Comparison of ENCODE assay signal across 16 cellular contexts in the genomic region with DNA sequence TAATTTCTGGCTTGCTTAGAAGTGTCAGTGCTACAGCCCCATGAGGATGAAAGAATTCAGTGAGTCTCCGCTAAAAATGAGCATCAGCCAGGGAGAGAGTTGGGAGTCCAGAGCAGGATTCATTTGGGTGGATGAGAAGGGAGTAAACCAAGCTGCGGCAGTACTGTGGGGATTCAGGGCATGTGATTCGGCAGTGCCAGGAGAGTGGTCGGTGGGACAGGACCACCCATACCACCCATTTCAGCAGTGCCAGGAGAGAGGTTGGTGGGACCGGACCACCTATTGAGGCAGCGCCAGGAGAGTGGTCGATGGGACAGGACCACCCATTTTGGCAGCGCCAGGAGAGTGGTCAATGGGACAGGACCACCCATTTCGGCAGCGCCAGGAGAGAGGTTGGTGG.
DNase-seq lines count a peak whose midpoint lies in the region; ATAC-seq and TF ChIP-seq lines count a peak whose summit lies in the region.
"Had no signal": no experiment of that assay in that cellular context is flagged by ENCODE, and none has a peak within 500 bp of the region (broad histone marks: within the 10 kb centered on the region; RNA-seq: fewer than 3 reads in every experiment).

No MANE protein-coding gene starts in this region.

- TF ChIP-seq CTCF in right atrium auricular region (IDR thresholded peaks at IDR 0.05) (no peak), testis (IDR thresholded peaks at IDR 0.05) (no peak)

- H3K4me1 ChIP-seq in right atrium auricular region: peaks cover 0 to 80% of the 10 kb centered on the region in 2 donors
- H3K4me1 ChIP-seq in naive thymus-derived CD4-positive, alpha-beta T cell (ENCODE audit: control insufficient read depth in 2 of 2, insufficient read depth in 2 of 2, low read length in 2 of 2): peaks cover 42 to 67% of the 10 kb centered on the region in 2 donors
- no peaks in the 10 kb centered on the region for H3K4me1 ChIP-seq in testis

- POLR2A ChIA-PET in naive thymus-derived CD4-positive, alpha-beta T cell (lab: Charles Lee): interaction anchor here (0.6 to 6.2 kb wide), 4 partner anchors 13 to 67 kb away, joined by 3 to 183 read pairs (median 4); no protein-coding TSS in a partner anchor

- peaks cover 46% of the 10 kb centered on the region for H3K4me1 Mint-ChIP-seq in activated T-helper 2 cell treated with anti-CD3 and anti-CD28 coated beads, Interferon-gamma antibody, Interleukin-2, Interleukin-4, amounts not matched to agents 10 μg/mL and 5 μg/mL and 100 μg/mL, durations not matched to agents 14 hours and 24 hours and 36 hours (ENCODE audit: low read depth)
- peaks cover 51 to 78% (median 71%) of the 10 kb centered on the region in 7 donors for H3K4me1 Mint-ChIP-seq in naive thymus-derived CD4-positive, alpha-beta T cell

- H3K27me3 Mint-ChIP-seq in activated T-helper 2 cell treated with anti-CD3 and anti-CD28 coated beads, Interferon-gamma antibody, Interleukin-2, Interleukin-4, amounts not matched to agents 10 μg/mL and 5 μg/mL and 100 μg/mL, durations not matched to agents 14 hours and 24 hours and 36 hours (ENCODE audit: low read depth): no peaks in the 10 kb centered on the region
- no peaks in the 10 kb centered on the region for H3K27me3 Mint-ChIP-seq in naive thymus-derived CD4-positive, alpha-beta T cell

- intact Hi-C loops in Right ventricle myocardium inferior (cut with DNase I): loop anchor here (5.0 kb wide), 1 partner anchor 115 kb away; no protein-coding TSS in a partner anchor
- intact Hi-C loops in activated T-helper 2 cell treated with anti-CD3 and anti-CD28 coated beads, Interferon-gamma antibody, Interleukin-2, Interleukin-4, amounts not matched to agents 10 μg/mL and 5 μg/mL and 100 μg/mL, durations not matched to agents 14 hours and 24 hours and 36 hours (cut with micrococcal nuclease): no loop called here
- intact Hi-C loops in naive thymus-derived CD4-positive, alpha-beta T cell (cut with micrococcal nuclease): loop anchor here in 1 of 2 donors (5.0 kb wide), 1 partner anchor 520 kb away; no protein-coding TSS in a partner anchor
- intact Hi-C loops in testis (cut with DNase I; ENCODE audit: low total_unique reads): no loop called here

- peaks cover 14% of the 10 kb centered on the region for H3K36me3 Mint-ChIP-seq in activated T-helper 2 cell treated with anti-CD3 and anti-CD28 coated beads, Interferon-gamma antibody, Interleukin-2, Interleukin-4, amounts not matched to agents 10 μg/mL and 5 μg/mL and 100 μg/mL, durations not matched to agents 14 hours and 24 hours and 36 hours (ENCODE audit: low read depth)
- H3K36me3 Mint-ChIP-seq in naive thymus-derived CD4-positive, alpha-beta T cell: peaks cover 0 to 27% (median 8%) of the 10 kb centered on the region in 5 donors

- H3K27ac Mint-ChIP-seq in activated T-helper 2 cell treated with anti-CD3 and anti-CD28 coated beads, Interferon-gamma antibody, Interleukin-2, Interleukin-4, amounts not matched to agents 10 μg/mL and 5 μg/mL and 100 μg/mL, durations not matched to agents 14 hours and 24 hours and 36 hours: peak overlapping the region; percentile 98
- H3K27ac Mint-ChIP-seq in naive thymus-derived CD4-positive, alpha-beta T cell: peak overlapping the region in 5 of 9 donors; percentile 97 to 99 (median 98)
- H3K27ac Mint-ChIP-seq: WTC11 had no signal

- 96 to 97% methylated on average over 10 of the region's 10 CpGs for WGBS in testis, 2 donors

- H3K27ac ChIP-seq in right atrium auricular region (peak overlapping the region; percentile 17 to 83), testis (no peak overlapping the region)
- H3K27ac ChIP-seq in naive thymus-derived CD4-positive, alpha-beta T cell (ENCODE audit: low read depth, low read length): peak overlapping the region; percentile 95
- H3K27ac ChIP-seq: brain microvascular endothelial cell had no signal

- no peak for ATAC-seq in Right ventricle myocardium inferior
- ATAC-seq in naive thymus-derived CD4-positive, alpha-beta T cell: no peak
- ATAC-seq: HepG2, SK-N-SH treated with all-trans-retinoic acid at 6 μM for 48 hours, WTC11 had no signal

- TF ChIP-seq POLR2A in testis (IDR thresholded peaks at IDR 0.05): no peak

- H3K27me3 ChIP-seq in right atrium auricular region (no peaks in the 10 kb centered on the region), testis (no peaks in the 10 kb centered on the region)
- H3K27me3 ChIP-seq in naive thymus-derived CD4-positive, alpha-beta T cell (ENCODE audit: control insufficient read depth in 2 of 2, insufficient read depth in 2 of 2, low read length in 2 of 2): no peaks in the 10 kb centered on the region

- no peak for DNase-seq in right atrium auricular region (ENCODE audit: low spot score)
- DNase-seq in Right ventricle myocardium inferior (ENCODE audit: missing footprints): no peak
- DNase-seq in activated T-helper 2 cell treated with anti-CD3 and anti-CD28 coated beads, Interferon-gamma antibody, Interleukin-2, Interleukin-4, amounts not matched to agents 10 μg/mL and 5 μg/mL and 100 μg/mL, durations not matched to agents 14 hours and 24 hours and 36 hours (ENCODE audit: low spot score): no peak
- DNase-seq in naive thymus-derived CD4-positive, alpha-beta T cell: no peak
- no peak for DNase-seq in testis
- DNase-seq in NCI-H1436 treated with DMSO at 0.1 percent for 48 hours (lab: John Stamatoyannopoulos, UW): no peak
- DNase-seq in NCI-H146 treated with DMSO at 0.1 percent for 48 hours (lab: John Stamatoyannopoulos, UW; ENCODE audit: unreplicated experiment): no peak
- no peak for DNase-seq in NCI-H2196 treated with DMSO at 0.1 percent for 48 hours (lab: John Stamatoyannopoulos, UW; ENCODE audit: unreplicated experiment)
- DNase-seq: brain microvascular endothelial cell, EL, mammary epithelial cell, NCI-H1436 had no signal

- H3K36me3 ChIP-seq in right atrium auricular region: no peaks in the 10 kb centered on the region
- peaks cover 0 to 15% (median 5%) of the 10 kb centered on the region in 3 experiments for H3K36me3 ChIP-seq in naive thymus-derived CD4-positive, alpha-beta T cell (ENCODE audit: control insufficient read depth in 2 of 3, insufficient read depth in 3 of 3, low read length in 3 of 3)
- no peaks in the 10 kb centered on the region for H3K36me3 ChIP-seq in testis (ENCODE audit: low read depth, missing control alignments)
- H3K36me3 ChIP-seq: brain microvascular endothelial cell had no signal

- H3K9me3 ChIP-seq in right atrium auricular region (no peaks in the 10 kb centered on the region), testis (no peaks in the 10 kb centered on the region)
- H3K9me3 ChIP-seq in naive thymus-derived CD4-positive, alpha-beta T cell (ENCODE audit: control insufficient read depth in 2 of 3, low read length in 3 of 3): no peaks in the 10 kb centered on the region

- H3K4me3 ChIP-seq in right atrium auricular region (no peak overlapping the region), testis (no peak overlapping the region)
- H3K4me3 ChIP-seq in naive thymus-derived CD4-positive, alpha-beta T cell (ENCODE audit: low read length): peak overlapping the region; percentile 11
- H3K4me3 ChIP-seq: smooth muscle cell had no signal

- no peaks in the 10 kb centered on the region for H3K9me3 Mint-ChIP-seq in activated T-helper 2 cell treated with anti-CD3 and anti-CD28 coated beads, Interferon-gamma antibody, Interleukin-2, Interleukin-4, amounts not matched to agents 10 μg/mL and 5 μg/mL and 100 μg/mL, durations not matched to agents 14 hours and 24 hours and 36 hours
- peaks cover 0 to 8% (median 0%) of the 10 kb centered on the region in 11 donors for H3K9me3 Mint-ChIP-seq in naive thymus-derived CD4-positive, alpha-beta T cell

- CTCF ChIA-PET in naive thymus-derived CD4-positive, alpha-beta T cell (lab: Charles Lee): interaction anchor here (0.7 to 4.1 kb wide), 2 partner anchors 13 to 314 kb away, joined by 3 to 34 read pairs; no protein-coding TSS in a partner anchor

- peak overlapping the region; percentile 32 for H3K4me3 Mint-ChIP-seq in activated T-helper 2 cell treated with anti-CD3 and anti-CD28 coated beads, Interferon-gamma antibody, Interleukin-2, Interleukin-4, amounts not matched to agents 10 μg/mL and 5 μg/mL and 100 μg/mL, durations not matched to agents 14 hours and 24 hours and 36 hours (ENCODE audit: low read depth)
- peak overlapping the region in 3 of 10 donors; percentile 43 to 60 (median 57) for H3K4me3 Mint-ChIP-seq in naive thymus-derived CD4-positive, alpha-beta T cell
- H3K4me3 Mint-ChIP-seq: WTC11 had no signal

Comparison
In these comparisons a context has a peak if more than half of its experiments do, and no peak if none do; other contexts are left out.
1. H3K27ac ChIP-seq: peak in right atrium auricular region (2 of 2) and naive thymus-derived CD4-positive, alpha-beta T cell (single experiment); none in testis (0 of 2).